In genomic region chr16:87636741-87637140, GRCh38 we compare ENCODE assay signal across 16 cellular contexts. TPM values are rescaled to one million over a fixed set of nuclear protein-coding genes. Genes with fewer than 3 reads are reported as not detected.
DNase-seq lines count a peak whose midpoint lies in the region; ATAC-seq, FAIRE-seq and TF ChIP-seq lines count a peak whose summit lies in the region.
"Had no signal": no experiment of that assay in that cellular context is flagged by ENCODE, and none has a peak within 500 bp of the region (broad histone marks: within the 10 kb centered on the region; RNA-seq: fewer than 3 reads in every experiment).

No MANE protein-coding gene starts in this region.

- H3K4me3 Mint-ChIP-seq in type B pancreatic cell: no peak overlapping the region

- H3K27ac ChIP-seq in left ventricle myocardium inferior (replicated peaks): no peak overlapping the region
- H3K27ac ChIP-seq in RWPE1: peak overlapping the region; percentile 43; the same call in 1 of the 2 replicates
- H3K27ac ChIP-seq in hepatocyte: no peak overlapping the region
- H3K27ac ChIP-seq: epithelial cell of prostate, lower lobe of right lung, SJCRH30 had no signal

- H3K4me2 ChIP-seq in hepatocyte: peak overlapping the region; percentile 59

- H3K9me3 ChIP-seq in left ventricle myocardium inferior (replicated peaks) (no peaks in the 10 kb centered on the region), hepatocyte (ENCODE audit: low read depth) (no peaks in the 10 kb centered on the region)
- H3K9me3 ChIP-seq: body of pancreas, lower lobe of right lung, SJCRH30 had no signal

- intact Hi-C loops in left ventricle myocardium inferior (cut with micrococcal nuclease): loop anchor here (10.0 kb wide), 1 partner anchor 212 kb away; no protein-coding TSS in a partner anchor
- intact Hi-C loops in left cardiac atrium (cut with DNase I): loop anchor here (2.0 to 10.0 kb wide), 4 partner anchors 48 to 324 kb away; partner anchors contain the start of gene MAP1LC3B (in 1 of the 2)

- FAIRE-seq in urothelium cell line (lab: Jason Lieb, UNC): no peak

- H3K36me3 ChIP-seq in left ventricle myocardium inferior: no peaks in the 10 kb centered on the region
- H3K36me3 ChIP-seq in hepatocyte (replicated peaks; ENCODE audit: insufficient read depth, low read depth): no peaks in the 10 kb centered on the region
- H3K36me3 ChIP-seq: lower lobe of right lung, SJCRH30 had no signal

- CTCF ChIA-PET in RWPE1 (lab: Yijun Ruan, JAX): interaction anchor here (0.5 to 2.8 kb wide), 23 partner anchors 10 to 1073 kb away, joined by 3 to 35 read pairs (median 5); no protein-coding TSS in a partner anchor

- no peaks in the 10 kb centered on the region for H3K9me3 Mint-ChIP-seq in type B pancreatic cell
- H3K9me3 Mint-ChIP-seq: activated naive CD4-positive, alpha-beta T cell treated with anti-CD3 and anti-CD28 coated beads, Interleukin-2, amount 10 ng/mL, durations not matched to agents 7 days and 5 days; dendritic cell treated with granulocyte-macrophage colony-stimulating factor and Interleukin-4, amounts not matched to agents 40 ng/mL and 50 ng/mL, for 4 days; stimulated activated naive CD8-positive, alpha-beta T cell treated with anti-CD3 and anti-CD28 coated beads, Interleukin-15, amount 100 ng/mL, for 72 hours had no signal

- H3K4me1 Mint-ChIP-seq in type B pancreatic cell (ENCODE audit: unreplicated experiment): no peaks in the 10 kb centered on the region

- no peak for DNase-seq in left ventricle myocardium inferior
- DNase-seq in left cardiac atrium: no peak
- no peak for DNase-seq in RWPE1 (ENCODE audit: low spot score)
- no peak for DNase-seq in hepatocyte (ENCODE audit: low spot score)
- no peak for DNase-seq in type B pancreatic cell (ENCODE audit: extremely low spot score, unreplicated experiment)
- no peak for DNase-seq in urothelium cell line (ENCODE audit: low spot score)
- DNase-seq in NCI-H226: no peak
- DNase-seq in iPS-NIHi7 (ENCODE audit: extremely low spot score): no peak

- WGBS in hepatocyte (ENCODE audit: low lambda C conversion rate, missing lambda C conversion rate): 90% methylated on average over 21 of the region's 22 CpGs

- no peaks in the 10 kb centered on the region for H3K79me2 ChIP-seq in hepatocyte

- H3K9me2 ChIP-seq in hepatocyte (replicated peaks; ENCODE audit: insufficient read depth): no peaks in the 10 kb centered on the region

- H3K4me3 ChIP-seq in left ventricle myocardium inferior (no peak overlapping the region), hepatocyte (no peak overlapping the region)
- H3K4me3 ChIP-seq: body of pancreas, SJCRH30 had no signal

- no peak for ATAC-seq in left cardiac atrium

- H3K27ac Mint-ChIP-seq in type B pancreatic cell: no peak overlapping the region
- H3K27ac Mint-ChIP-seq: activated naive CD4-positive, alpha-beta T cell treated with anti-CD3 and anti-CD28 coated beads, Interleukin-2, amount 10 ng/mL, durations not matched to agents 7 days and 5 days; dendritic cell treated with granulocyte-macrophage colony-stimulating factor and Interleukin-4, amounts not matched to agents 40 ng/mL and 50 ng/mL, for 4 days; stimulated activated naive CD8-positive, alpha-beta T cell treated with anti-CD3 and anti-CD28 coated beads, Interleukin-15, amount 100 ng/mL, for 72 hours had no signal

- no peaks in the 10 kb centered on the region for H4K20me1 ChIP-seq in hepatocyte (ENCODE audit: insufficient read depth, poor library complexity, severe bottlenecking)

- H3K27me3 ChIP-seq in left ventricle myocardium inferior (ENCODE audit: low read depth) (peaks cover 70% of the 10 kb centered on the region), hepatocyte (no peaks in the 10 kb centered on the region)
- H3K27me3 ChIP-seq: body of pancreas, SJCRH30 had no signal

- no peak overlapping the region for H2AFZ ChIP-seq in hepatocyte

- no peaks in the 10 kb centered on the region for H3K36me3 Mint-ChIP-seq in type B pancreatic cell
- H3K36me3 Mint-ChIP-seq: activated naive CD4-positive, alpha-beta T cell treated with anti-CD3 and anti-CD28 coated beads, Interleukin-2, amount 10 ng/mL, durations not matched to agents 7 days and 5 days had no signal

- peaks cover 3% of the 10 kb centered on the region for H3K27me3 Mint-ChIP-seq in type B pancreatic cell

- peak; percentile 1 for TF ChIP-seq CTCF in left ventricle myocardium inferior (IDR thresholded peaks at IDR 0.05; ENCODE audit: borderline replicate concordance)
- TF ChIP-seq CTCF in RWPE1 (conservative IDR thresholded peaks at IDR 0.05; ENCODE audit: low read depth): peak; percentile 17; the same call in 1 of the 2 replicates
- no peak for TF ChIP-seq CTCF in hepatocyte (IDR thresholded peaks at IDR 0.05; ENCODE audit: poor library complexity)
- TF ChIP-seq CTCF in type B pancreatic cell (conservative IDR thresholded peaks at IDR 0.05): peak; percentile 10

- H3K4me1 ChIP-seq in left ventricle myocardium inferior (peaks cover 15% of the 10 kb centered on the region), hepatocyte (ENCODE audit: insufficient read depth) (no peaks in the 10 kb centered on the region)

- POLR2A ChIA-PET in RWPE1 (lab: Yijun Ruan, JAX; ENCODE audit: low non-redundant PET): no interaction called here

RNA-seq across cellular contexts. Expression of gene JPH3, which starts 34.4 kb away (rescaled TPM):
- total RNA-seq in left ventricle myocardium inferior (0.14 TPM), left cardiac atrium (under 1 TPM; 0.05 to 0.09 TPM), hepatocyte (2.3 and 4.8 TPM in 2 replicates), type B pancreatic cell (ENCODE audit: low replicate concordance) (7.2 and 27.5 TPM in 2 replicates)
- 1.8 and 2.5 TPM in 2 replicates for polyA plus RNA-seq in hepatocyte
- total RNA-seq: body of pancreas, LHCN-M2, SJCRH30 had no signal
